20 cellular contexts compared by ENCODE assay signal in the genomic region with DNA sequence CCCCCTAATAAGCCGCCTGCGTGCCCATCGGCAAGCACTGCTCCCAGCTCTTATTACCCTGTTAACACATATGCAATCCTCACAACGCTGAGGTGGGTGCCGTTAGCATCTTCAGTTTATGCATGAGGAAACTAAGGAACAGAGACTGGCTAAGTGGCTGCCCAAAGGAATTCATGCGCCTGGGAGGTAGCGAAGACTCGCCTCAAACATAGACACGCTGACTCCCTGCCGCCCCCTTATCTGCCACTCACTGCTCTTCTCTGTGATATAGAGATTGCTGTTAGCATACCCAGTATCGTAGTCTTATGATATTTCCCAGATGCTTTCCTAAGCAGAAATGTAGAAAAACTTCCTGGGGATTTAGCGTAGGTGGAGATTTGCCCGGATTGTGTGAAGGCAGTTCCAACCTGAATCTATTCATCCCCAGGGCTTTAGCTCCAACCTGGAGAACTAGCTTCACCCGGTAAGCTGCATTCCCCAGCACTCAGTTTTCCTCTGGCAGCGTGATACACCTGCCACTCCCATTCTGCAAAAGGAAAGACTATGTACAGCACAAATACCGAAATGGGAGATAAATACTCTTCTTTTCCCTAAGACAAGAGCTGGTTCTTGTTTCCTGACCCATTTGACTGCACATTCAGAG. TPM values are rescaled to one million over a fixed set of nuclear protein-coding genes. Genes with fewer than 3 reads are reported as not detected.
DNase-seq lines count a peak whose midpoint lies in the region; TF ChIP-seq lines count a peak whose summit lies in the region.
"Had no signal": no experiment of that assay in that cellular context is flagged by ENCODE, and none has a peak within 500 bp of the region (broad histone marks: within the 10 kb centered on the region; RNA-seq: fewer than 3 reads in every experiment).

No MANE protein-coding gene starts in this region.

- no peak overlapping the region for H3K27ac Mint-ChIP-seq in MCF 10A (ENCODE audit: low read depth, unreplicated experiment)

- no peaks in the 10 kb centered on the region for H3K36me3 ChIP-seq in neuronal stem cell (replicated peaks in 1 of 2; ENCODE audit: control insufficient read depth in 2 of 2, insufficient read depth in 2 of 2, low read length in 2 of 2)

- CTCF ChIA-PET in MCF 10A (lab: Yijun Ruan, JAX): no interaction called here

- no peaks in the 10 kb centered on the region for H3K9me3 ChIP-seq in neuronal stem cell (replicated peaks in 1 of 2; ENCODE audit: control insufficient read depth in 2 of 2, insufficient read depth in 1 of 2, low read depth in 1 of 2, low read length in 2 of 2)

- no peak overlapping the region for H2BK5ac ChIP-seq in neuronal stem cell (ENCODE audit: low read length)

- no peak overlapping the region for H3K4me2 ChIP-seq in neuronal stem cell (ENCODE audit: insufficient read depth, low read length, poor library complexity, severe bottlenecking)
- H3K4me2 ChIP-seq: KMS-11 had no signal

- BruUV-seq in MCF 10A (replicated peaks; lab: Mats Ljungman, UMichigan): no TSS peak

- no peak overlapping the region for H3K18ac ChIP-seq in neuronal stem cell (ENCODE audit: low read length)

- H3K4me1 ChIP-seq in neuronal stem cell (ENCODE audit: control insufficient read depth in 2 of 2, insufficient read depth in 1 of 2, low read depth in 1 of 2, low read length in 2 of 2): peaks cover 0 to 1% of the 10 kb centered on the region in 2 donors

- no peak overlapping the region for H4K8ac ChIP-seq in neuronal stem cell (ENCODE audit: low read depth, low read length)

- H3K4me1 Mint-ChIP-seq in MCF 10A (ENCODE audit: insufficient read depth, unreplicated experiment): no peaks in the 10 kb centered on the region

- no peaks in the 10 kb centered on the region for H3K27me3 ChIP-seq in neuronal stem cell (ENCODE audit: control insufficient read depth in 3 of 3, insufficient read depth in 3 of 3, low read depth in 1 of 3, low read length in 3 of 3)

- no peak overlapping the region for H3K14ac ChIP-seq in neuronal stem cell (ENCODE audit: low read length)

- no peak overlapping the region for H2BK15ac ChIP-seq in neuronal stem cell (ENCODE audit: low read length)

- intact Hi-C loops in MCF 10A (cut with micrococcal nuclease): no loop called here

- no peak overlapping the region for H3K23ac ChIP-seq in neuronal stem cell (ENCODE audit: low read depth, low read length, poor library complexity)

- H3K4me3 ChIP-seq in neuronal stem cell (ENCODE audit: low read length in 2 of 2): no peak overlapping the region

- no peak overlapping the region for H3K4ac ChIP-seq in neuronal stem cell (ENCODE audit: low read length)

- H3K79me1 ChIP-seq in neuronal stem cell (ENCODE audit: low read depth, low read length): no peaks in the 10 kb centered on the region

- no peak for TF ChIP-seq POLR2A in erythroblast (IDR thresholded peaks at IDR 0.05; ENCODE audit: low read length)

- H2AK5ac ChIP-seq in neuronal stem cell (ENCODE audit: low read depth, low read length): no peak overlapping the region

- no peaks in the 10 kb centered on the region for H3K9me3 Mint-ChIP-seq in MCF 10A (ENCODE audit: unreplicated experiment)

- peak overlapping the region; percentile 25 for H2BK120ac ChIP-seq in neuronal stem cell (ENCODE audit: low read depth, low read length)

- WGBS in neuronal stem cell (ENCODE audit: extremely low coverage in 2 of 2, insufficient read length in 2 of 2, insufficient replicate concordance in 1 of 2), 2 donors: no CpG with 5 or more reads among the region's 16 CpGs

- no peak overlapping the region for H4K91ac ChIP-seq in neuronal stem cell (ENCODE audit: low read depth, low read length, poor library complexity)

- H3K9ac ChIP-seq in neuronal stem cell (ENCODE audit: low read depth, low read length, poor library complexity): no peak overlapping the region
- H3K9ac ChIP-seq: KMS-11 had no signal

- no peak overlapping the region for H2BK12ac ChIP-seq in neuronal stem cell (ENCODE audit: low read length)

- DNase-seq in T47D (ENCODE audit: low read depth in 1 of 2, low spot score in 1 of 2) (peak; percentile 30 to 81), MCF 10A (ENCODE audit: unreplicated experiment) (no peak), erythroblast (lab: John Stamatoyannopoulos, UW) (peak; percentile 35 to 62), neuronal stem cell (ENCODE audit: low spot score) (no peak), DMS153 treated with DMSO at 0.1 percent for 48 hours (lab: John Stamatoyannopoulos, UW; ENCODE audit: unreplicated experiment) (no peak), COLO829 (ENCODE audit: low spot score) (no peak), cortex of kidney (lab: John Stamatoyannopoulos, UW) (no peak), NCI-H748 (lab: John Stamatoyannopoulos, UW; ENCODE audit: unreplicated experiment) (no peak)
- DNase-seq: AML-193, GDM1, NCI-H1417, NCI-H187 treated with DMSO at 0.1 percent for 48 hours, NCI-H2227 treated with DMSO at 0.1 percent for 48 hours, NCI-H510A treated with DMSO at 0.1 percent for 48 hours, PC-3, SIG-M5 had no signal

- no peak overlapping the region for H2AFZ ChIP-seq in neuronal stem cell (ENCODE audit: low read length)

- H3K27me3 Mint-ChIP-seq in MCF 10A (ENCODE audit: insufficient read depth, unreplicated experiment): no peaks in the 10 kb centered on the region

- TF ChIP-seq CTCF in MCF 10A (IDR thresholded peaks at IDR 0.05; ENCODE audit: unreplicated experiment): no peak

- H3K4me3 Mint-ChIP-seq in MCF 10A (ENCODE audit: unreplicated experiment): no peak overlapping the region

- in situ Hi-C loops in T47D (cut with HindIII; ENCODE audit: low pct_unique_long_range_greater_than_20kb, low sequenced_read_pairs): no loop called here

- no peaks in the 10 kb centered on the region for H3K36me3 Mint-ChIP-seq in MCF 10A (ENCODE audit: insufficient read depth, unreplicated experiment)

- POLR2A ChIA-PET in MCF 10A (lab: Yijun Ruan, JAX): no interaction called here

- no peak overlapping the region for H3K27ac ChIP-seq in neuronal stem cell (replicated peaks; ENCODE audit: low read length)
- H3K27ac ChIP-seq: 22Rv1, C4-2B, KMS-11, RWPE1 had no signal

RNA-seq across cellular contexts. Expression of gene CD47, which starts 23.7 kb away (rescaled TPM):
- 28.5 and 31.5 TPM in 2 replicates for total RNA-seq in MCF 10A (2022)
- 32.0 TPM for polyA plus RNA-seq in neuronal stem cell (2013, experiment 1 of 2)
- polyA plus RNA-seq in neuronal stem cell (2013, experiment 2 of 2): 31.8 TPM

Comparison
In these comparisons a context has a peak if more than half of its experiments do, and no peak if none do; other contexts are left out.
1. DNase-seq: peak in T47D (2 of 2) and erythroblast (2 of 2); none in MCF 10A (single experiment), neuronal stem cell (single experiment), DMS153 treated with DMSO at 0.1 percent for 48 hours (single experiment), COLO829 (single experiment), cortex of kidney (single experiment) and NCI-H748 (single experiment).